18 cellular contexts compared by ENCODE assay signal in the genomic region with DNA sequence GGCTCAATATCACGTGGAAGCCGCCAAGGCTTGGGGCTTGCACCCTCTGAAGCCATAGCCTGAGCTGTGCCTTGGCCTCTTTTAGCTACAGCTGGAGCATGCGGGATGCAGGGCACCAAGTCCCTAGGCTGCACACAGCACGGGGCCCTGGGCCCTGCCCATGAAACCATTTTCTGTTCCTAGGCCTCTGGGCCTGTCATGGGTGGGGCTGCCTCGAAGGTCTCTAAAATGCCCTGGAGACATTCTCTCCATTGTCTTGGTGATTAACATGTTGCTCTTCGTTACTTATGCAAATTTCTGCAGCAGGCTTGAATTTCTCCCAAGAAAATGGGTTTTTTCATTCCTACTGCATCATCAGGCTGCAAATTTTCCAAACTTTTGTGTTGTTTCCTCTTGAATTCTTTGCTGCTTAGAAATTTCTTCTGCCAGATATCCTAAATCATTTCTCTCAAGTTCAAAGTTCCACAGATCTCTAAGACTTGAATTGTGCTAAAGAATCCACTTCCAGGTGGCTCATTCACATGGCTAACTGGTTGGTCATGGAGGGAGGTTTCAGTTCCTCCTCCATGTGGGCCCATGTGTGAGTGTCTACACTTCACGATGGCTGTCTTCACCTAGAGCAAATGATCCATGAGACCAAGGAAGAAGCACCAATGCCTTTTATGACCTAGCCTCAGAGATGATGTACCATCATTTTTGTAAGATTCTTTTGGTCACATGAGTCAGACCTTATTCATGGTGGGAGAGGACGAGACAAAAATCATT. TPM values are rescaled to one million over a fixed set of nuclear protein-coding genes. Genes with fewer than 3 reads are reported as not detected.
"Had no signal": no experiment of that assay in that cellular context is flagged by ENCODE, and none has a peak within 500 bp of the region (broad histone marks: within the 10 kb centered on the region; RNA-seq: fewer than 3 reads in every experiment).

No MANE protein-coding gene starts in this region.

- H3K27me3 ChIP-seq: adrenal gland, gastrocnemius medialis, heart left ventricle, spleen had no signal

- H3K4me1 ChIP-seq: adrenal gland, gastrocnemius medialis, heart left ventricle, left ventricle myocardium inferior, spleen had no signal

- H3K36me3 ChIP-seq: adrenal gland, gastrocnemius medialis, heart left ventricle, left ventricle myocardium inferior, spleen had no signal

- DNase-seq: activated B cell treated with CpG ODN at 0.5 μM for 24 hours; activated CD4-positive, alpha-beta T cell treated with anti-CD3 and anti-CD28 coated beads for 4 hours; activated CD8-positive, alpha-beta memory T cell treated with anti-CD3 and anti-CD28 coated beads, Interleukin-2, amount 50 U/mL, for 4 hours; activated CD8-positive, alpha-beta T cell treated with anti-CD3 and anti-CD28 coated beads for 36 hours; activated gamma-delta T cell treated with Interleukin-2 at 50 U/mL for 16 hours; adrenal gland; cerebellar nuclear complex; effector CD4-positive, alpha-beta T cell; gastrocnemius medialis; heart left ventricle; left ventricle myocardium inferior; retina; spleen; stimulated activated CD4-positive, alpha-beta T cell treated with anti-CD3 and anti-CD28 coated beads, Interleukin-4, amount 100 ng/mL, for 4 hours; stimulated activated naive CD4-positive, alpha-beta T cell had no signal

- H3K4me3 ChIP-seq: adrenal gland, gastrocnemius medialis, heart left ventricle, left ventricle myocardium inferior, spleen had no signal

- H3K9me3 ChIP-seq: adrenal gland, gastrocnemius medialis, spleen had no signal

- H3K27ac ChIP-seq: adrenal gland, gastrocnemius medialis, heart left ventricle, left ventricle myocardium inferior, spleen had no signal

RNA-seq across cellular contexts. Expression of gene CCDC89, which starts 13.7 kb away (rescaled TPM):
- total RNA-seq: activated B cell treated with CpG ODN at 0.5 μM for 24 hours; activated naive CD4-positive, alpha-beta T cell treated with anti-CD3 and anti-CD28 coated beads, Interleukin-2, amount 50 U/mL, for 72 hours; bronchial epithelial cell; mononuclear cell had no signal
